In the genomic region with DNA sequence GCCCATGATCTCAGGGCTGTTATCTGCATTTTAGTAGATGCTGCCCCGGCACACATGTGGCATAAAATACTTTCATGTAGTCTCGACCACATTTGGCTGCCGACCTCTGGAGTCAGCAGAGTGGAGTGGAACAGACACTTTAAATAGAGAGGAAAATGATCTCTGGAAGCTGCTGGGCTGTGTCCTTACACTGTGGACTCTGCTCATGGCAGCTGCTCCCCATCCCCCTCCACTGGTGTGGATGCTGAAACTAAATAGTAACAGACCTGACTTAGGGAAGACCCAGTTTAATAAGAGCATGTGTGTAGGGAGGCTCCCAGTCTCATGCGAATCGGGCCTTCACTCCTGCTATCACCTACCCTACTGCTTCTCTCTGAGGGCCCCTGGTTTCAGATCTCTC, we compare ENCODE assay signal across 14 cellular contexts.
"Had no signal": no experiment of that assay in that cellular context is flagged by ENCODE, and none has a peak within 500 bp of the region (broad histone marks: within the 10 kb centered on the region; RNA-seq: fewer than 3 reads in every experiment).

No MANE protein-coding gene starts in this region.

- ATAC-seq: activated T-cell treated with anti-CD3 and anti-CD28 coated beads, Interleukin-2, amount 50 U/mL, for 72 hours; heart left ventricle; left lung had no signal

- H3K4me1 ChIP-seq: colonic mucosa, heart left ventricle, left lung, thyroid gland, vagina had no signal

- H3K36me3 ChIP-seq: cardiac muscle cell, colonic mucosa, heart left ventricle, left lung, thyroid gland, vagina had no signal

- H3K27ac ChIP-seq: cardiac muscle cell, colonic mucosa, heart left ventricle, left lung, thyroid gland, vagina had no signal

- FAIRE-seq: astrocyte, frontal cortex, small intestine had no signal

- H3K27me3 ChIP-seq: cardiac muscle cell, colonic mucosa, thyroid gland, vagina had no signal

- H3K27ac Mint-ChIP-seq: activated CD4-positive, alpha-beta memory T cell treated with anti-CD3 and anti-CD28 coated beads, Interleukin-2, amount 10 ng/mL, durations not matched to agents 7 days and 5 days; activated T-cell treated with anti-CD3 and anti-CD28 coated beads, Interleukin-2, amount 50 U/mL, for 72 hours had no signal

- H3K27me3 Mint-ChIP-seq: activated CD4-positive, alpha-beta memory T cell treated with anti-CD3 and anti-CD28 coated beads, Interleukin-2, amount 10 ng/mL, durations not matched to agents 7 days and 5 days had no signal

- H3K9me3 ChIP-seq: colonic mucosa, thyroid gland, vagina had no signal

- H3K4me3 Mint-ChIP-seq: activated CD4-positive, alpha-beta memory T cell treated with anti-CD3 and anti-CD28 coated beads, Interleukin-2, amount 10 ng/mL, durations not matched to agents 7 days and 5 days; activated T-cell treated with anti-CD3 and anti-CD28 coated beads, Interleukin-2, amount 50 U/mL, for 72 hours had no signal

- H3K4me3 ChIP-seq: cardiac muscle cell, colonic mucosa, heart left ventricle, left lung, thyroid gland, vagina had no signal

- H3K4me1 Mint-ChIP-seq: activated CD4-positive, alpha-beta memory T cell treated with anti-CD3 and anti-CD28 coated beads, Interleukin-2, amount 10 ng/mL, durations not matched to agents 7 days and 5 days had no signal

- DNase-seq: activated CD4-positive, alpha-beta memory T cell treated with anti-CD3 and anti-CD28 coated beads, Interleukin-2, amount 10 ng/mL, durations not matched to agents 7 days and 5 days; activated naive CD4-positive, alpha-beta T cell; activated T-cell treated with anti-CD3 and anti-CD28 coated beads, Interleukin-2, amount 50 U/mL, for 72 hours; colonic mucosa; effector CD4-positive, alpha-beta T cell; left lung; mesenchymal stem cell; small intestine; thyroid gland had no signal
